Comparison of ENCODE assay signal across 9 cellular contexts in the genomic region with DNA sequence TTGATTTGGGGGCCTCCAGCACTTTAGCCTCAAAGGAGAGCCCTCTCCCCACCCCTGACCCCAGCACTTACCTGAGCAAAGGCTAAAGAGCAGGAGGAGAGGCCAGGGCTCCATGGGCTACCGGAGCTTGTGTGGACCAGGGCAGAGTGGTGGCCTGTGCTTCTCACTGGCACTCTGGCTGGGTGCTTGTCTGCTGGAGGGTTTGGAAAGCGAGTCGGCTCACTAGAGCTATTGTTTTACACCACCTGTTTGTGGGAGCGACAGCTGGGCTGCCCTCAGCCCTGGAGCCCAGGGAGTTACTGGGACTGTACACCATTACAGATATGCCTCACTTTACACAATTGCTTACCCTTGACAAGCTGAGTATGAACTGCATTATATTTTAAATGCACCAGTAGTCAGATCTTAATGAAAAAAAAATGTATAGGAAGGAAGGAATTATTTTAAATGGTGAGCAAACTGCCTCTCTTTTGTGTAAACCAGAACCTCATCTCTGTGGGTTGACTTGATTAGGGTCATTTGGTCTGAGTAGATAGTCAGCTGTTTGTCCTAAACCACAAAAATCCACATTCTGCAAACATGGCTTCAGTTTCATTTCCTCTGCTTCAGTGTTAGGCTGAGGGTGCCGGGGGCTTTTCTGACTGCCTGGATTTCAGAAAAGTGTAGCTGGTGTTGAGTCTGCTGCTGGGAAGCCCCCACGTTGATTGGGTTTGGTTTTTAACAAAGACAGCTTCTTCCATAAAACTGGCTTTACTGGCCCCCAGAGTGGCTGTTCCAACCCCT. TPM values are rescaled to one million over a fixed set of nuclear protein-coding genes. Genes with fewer than 3 reads are reported as not detected.
DNase-seq lines count a peak whose midpoint lies in the region; ATAC-seq and TF ChIP-seq lines count a peak whose summit lies in the region.
"Had no signal": no experiment of that assay in that cellular context is flagged by ENCODE, and none has a peak within 500 bp of the region (broad histone marks: within the 10 kb centered on the region; RNA-seq: fewer than 3 reads in every experiment).

CHRNA1 (minus strand) TSS at position 192 of the 783 bp plus-strand sequence; CDS start at position 114, 78 bp downstream.

- BruUV-seq in Caco-2 (replicated peaks; lab: Mats Ljungman, UMichigan), result no TSS peak

- H3K79me2 ChIP-seq in parathyroid adenoma, result no peaks in the 10 kb centered on the region

- no peak within 1 kb of the TSS for H3K4me3 Mint-ChIP-seq in Caco-2 (ENCODE audit: unreplicated experiment)

- H3K4me2 ChIP-seq in parathyroid adenoma (ENCODE audit: low read length), result no peak within 1 kb of the TSS

- H3K4me3 ChIP-seq in WERI-Rb-1 (ENCODE audit: low read depth, low read length) (peak within 1 kb of the TSS; percentile 41), parathyroid adenoma (ENCODE audit: low read depth, low read length) (no peak within 1 kb of the TSS), aorta (ENCODE audit: low read length in 2 of 2) (no peak within 1 kb of the TSS), Caco-2 (ENCODE audit: low read depth, low read length) (no peak within 1 kb of the TSS)

- 84 to 92% methylated on average over 6 of the region's 6 CpGs for WGBS in aorta, 2 donors

- ATAC-seq in GM18870 (IDR thresholded peaks at IDR 0.05; ENCODE audit: unreplicated experiment), result peak; percentile 55
- no peak for ATAC-seq in aorta (ENCODE audit: low FRiP score)
- ATAC-seq in HG02571 (IDR thresholded peaks at IDR 0.05; ENCODE audit: unreplicated experiment), result no peak

- no peak within 1 kb of the TSS for H3K9ac ChIP-seq in parathyroid adenoma

- DNase-seq in MV-4-11 (lab: John Stamatoyannopoulos, UW) (peak; percentile 66), WERI-Rb-1 (peak; percentile 71), aorta (no peak), T-helper 9 cell (no peak), Caco-2 (no peak)
- DNase-seq: KBM-7 had no signal

- intact Hi-C loops in aorta (cut with DNase I), result no loop called here
- intact Hi-C loops in Caco-2 (cut with micrococcal nuclease; ENCODE audit: unreplicated experiment), result no loop called here

- H3K4me1 ChIP-seq in parathyroid adenoma (peaks cover 7% of the 10 kb centered on the region), aorta (ENCODE audit: control insufficient read depth in 1 of 2, insufficient read depth in 2 of 2, low read length in 2 of 2) (no peaks in the 10 kb centered on the region), Caco-2 (no peaks in the 10 kb centered on the region)

- CTCF ChIA-PET in Caco-2 (lab: Charles Lee), result interaction anchor here (0.6 to 0.9 kb wide), 2 partner anchors 15 to 67 kb away, joined by 3 to 6 read pairs; no protein-coding TSS in a partner anchor

- H3K4me1 Mint-ChIP-seq in Caco-2 (ENCODE audit: low read depth, unreplicated experiment), result no peaks in the 10 kb centered on the region

- POLR2A ChIA-PET in Caco-2 (lab: Charles Lee), result no interaction called here

- H3K36me3 Mint-ChIP-seq in Caco-2 (ENCODE audit: insufficient read depth, unreplicated experiment), result peaks cover 4% of the 10 kb centered on the region

- H3K36me3 ChIP-seq in WERI-Rb-1 (no peaks in the 10 kb centered on the region), parathyroid adenoma (ENCODE audit: control insufficient read depth, insufficient read depth, low read length) (no peaks in the 10 kb centered on the region), aorta (ENCODE audit: control insufficient read depth in 1 of 2, insufficient read depth in 2 of 2, low read length in 1 of 2) (no peaks in the 10 kb centered on the region), Caco-2 (ENCODE audit: control insufficient read depth, insufficient read depth, low read length) (no peaks in the 10 kb centered on the region)

- H3K9me3 ChIP-seq in WERI-Rb-1 (ENCODE audit: severe bottlenecking) (no peaks in the 10 kb centered on the region), parathyroid adenoma (ENCODE audit: control insufficient read depth, low read length) (no peaks in the 10 kb centered on the region), aorta (ENCODE audit: control insufficient read depth, low read length) (no peaks in the 10 kb centered on the region), Caco-2 (no peaks in the 10 kb centered on the region)

- TF ChIP-seq CTCF in WERI-Rb-1 (IDR thresholded peaks at IDR 0.05; ENCODE audit: low read depth, low read length) (no peak), parathyroid adenoma (IDR thresholded peaks at IDR 0.05) (no peak), Caco-2 (IDR thresholded peaks at IDR 0.05; ENCODE audit: insufficient read depth in 1 of 2, low read depth in 1 of 2, low read length in 1 of 2, severe bottlenecking in 1 of 2, unreplicated experiment in 1 of 2) (no peak)

- H3K27me3 Mint-ChIP-seq in Caco-2 (ENCODE audit: insufficient read depth, unreplicated experiment), result no peaks in the 10 kb centered on the region

- H3K27me3 ChIP-seq in WERI-Rb-1 (ENCODE audit: insufficient read depth, low read depth, severe bottlenecking) (no peaks in the 10 kb centered on the region), parathyroid adenoma (ENCODE audit: control insufficient read depth, insufficient read depth, low read length) (no peaks in the 10 kb centered on the region), aorta (ENCODE audit: control insufficient read depth in 1 of 2, insufficient read depth in 2 of 2, low read length in 1 of 2) (no peaks in the 10 kb centered on the region), Caco-2 (replicated peaks; ENCODE audit: control insufficient read depth, insufficient read depth, low read length) (no peaks in the 10 kb centered on the region)

- peak within 1 kb of the TSS; percentile 10 for H2AFZ ChIP-seq in parathyroid adenoma

- no peaks in the 10 kb centered on the region for H3K9me3 Mint-ChIP-seq in Caco-2 (ENCODE audit: unreplicated experiment)

- no peak within 1 kb of the TSS for H3K27ac Mint-ChIP-seq in Caco-2 (ENCODE audit: unreplicated experiment)

- peak within 1 kb of the TSS; percentile 76 for H3K27ac ChIP-seq in WERI-Rb-1
- no peak within 1 kb of the TSS for H3K27ac ChIP-seq in parathyroid adenoma
- H3K27ac ChIP-seq in aorta (ENCODE audit: low read depth in 1 of 2, low read length in 2 of 2), result no peak within 1 kb of the TSS

RNA-seq across cellular contexts. Expression of gene CHRNA1, which starts in this region (rescaled TPM):
- not detected for total RNA-seq in aorta
- 1 to 10 TPM in 1 of 2 donors, not detected in 1; 2.0 TPM for polyA plus RNA-seq in aorta
- total RNA-seq in Caco-2 (2022), result not detected in 2 replicates

Comparison
In these comparisons a context has a peak if more than half of its experiments do, and no peak if none do; other contexts are left out.
1. DNase-seq: peak in MV-4-11 (single experiment) and WERI-Rb-1 (single experiment); none in aorta (0 of 2), T-helper 9 cell (single experiment) and Caco-2 (0 of 2).